ENCODE assay signal across 10 cellular contexts in genomic region chr20:44491635-44492395, GRCh38. TPM values are rescaled to one million over a fixed set of nuclear protein-coding genes. Genes with fewer than 3 reads are reported as not detected.
DNase-seq lines count a peak whose midpoint lies in the region; ATAC-seq and TF ChIP-seq lines count a peak whose summit lies in the region.
"Had no signal": no experiment of that assay in that cellular context is flagged by ENCODE, and none has a peak within 500 bp of the region (broad histone marks: within the 10 kb centered on the region; RNA-seq: fewer than 3 reads in every experiment).

No MANE protein-coding gene starts in this region.

- no peak for TF ChIP-seq CTCF in gastroesophageal sphincter (IDR thresholded peaks at IDR 0.05)
- TF ChIP-seq CTCF in Calu3 (IDR thresholded peaks at IDR 0.05; ENCODE audit: unreplicated experiment), result no peak

- H3K27me3 ChIP-seq in gastroesophageal sphincter, result no peaks in the 10 kb centered on the region

- ATAC-seq in gastroesophageal sphincter, result peak; percentile 91
- ATAC-seq in stimulated activated memory B cell treated with anti-CD40 and anti-IgM and Interleukin-4, amounts not matched to agents 10 μg/mL and 1 μg/mL and 100 μg/mL, for 72 hours, result no peak

- peaks cover 67% of the 10 kb centered on the region for H3K36me3 Mint-ChIP-seq in activated T-helper 2 cell treated with anti-CD3 and anti-CD28 coated beads, Interferon-gamma antibody, Interleukin-2, Interleukin-4, amounts not matched to agents 10 μg/mL and 5 μg/mL and 100 μg/mL, durations not matched to agents 14 hours and 24 hours and 36 hours (ENCODE audit: low read depth)
- peaks cover 59% of the 10 kb centered on the region for H3K36me3 Mint-ChIP-seq in stimulated activated memory B cell treated with anti-CD40 and anti-IgM and Interleukin-4, amounts not matched to agents 10 μg/mL and 1 μg/mL and 100 μg/mL, for 72 hours
- H3K36me3 Mint-ChIP-seq in Calu3 (ENCODE audit: insufficient read depth, unreplicated experiment), result peaks cover 88% of the 10 kb centered on the region

- H3K4me1 Mint-ChIP-seq in activated T-helper 2 cell treated with anti-CD3 and anti-CD28 coated beads, Interferon-gamma antibody, Interleukin-2, Interleukin-4, amounts not matched to agents 10 μg/mL and 5 μg/mL and 100 μg/mL, durations not matched to agents 14 hours and 24 hours and 36 hours (ENCODE audit: low read depth), result peaks cover 21% of the 10 kb centered on the region
- H3K4me1 Mint-ChIP-seq in stimulated activated memory B cell treated with anti-CD40 and anti-IgM and Interleukin-4, amounts not matched to agents 10 μg/mL and 1 μg/mL and 100 μg/mL, for 72 hours, result peaks cover 27% of the 10 kb centered on the region
- peaks cover 11% of the 10 kb centered on the region for H3K4me1 Mint-ChIP-seq in Calu3 (ENCODE audit: low read depth, unreplicated experiment)

- BruUV-seq in Calu3 (replicated peaks; lab: Mats Ljungman, UMichigan), result no TSS peak

- no peaks in the 10 kb centered on the region for H3K27me3 Mint-ChIP-seq in activated T-helper 2 cell treated with anti-CD3 and anti-CD28 coated beads, Interferon-gamma antibody, Interleukin-2, Interleukin-4, amounts not matched to agents 10 μg/mL and 5 μg/mL and 100 μg/mL, durations not matched to agents 14 hours and 24 hours and 36 hours (ENCODE audit: low read depth)
- H3K27me3 Mint-ChIP-seq in stimulated activated memory B cell treated with anti-CD40 and anti-IgM and Interleukin-4, amounts not matched to agents 10 μg/mL and 1 μg/mL and 100 μg/mL, for 72 hours, result no peaks in the 10 kb centered on the region
- no peaks in the 10 kb centered on the region for H3K27me3 Mint-ChIP-seq in Calu3 (ENCODE audit: unreplicated experiment)

- H3K4me1 ChIP-seq in gastroesophageal sphincter, result peaks cover 0 to 23% (median 0%) of the 10 kb centered on the region in 3 donors

- H3K9me3 ChIP-seq in gastroesophageal sphincter, result no peaks in the 10 kb centered on the region

- TF ChIP-seq EP300 in gastroesophageal sphincter (IDR thresholded peaks at IDR 0.05), result no peak

- no peak overlapping the region for H3K4me3 Mint-ChIP-seq in activated T-helper 2 cell treated with anti-CD3 and anti-CD28 coated beads, Interferon-gamma antibody, Interleukin-2, Interleukin-4, amounts not matched to agents 10 μg/mL and 5 μg/mL and 100 μg/mL, durations not matched to agents 14 hours and 24 hours and 36 hours (ENCODE audit: low read depth)
- H3K4me3 Mint-ChIP-seq in stimulated activated memory B cell treated with anti-CD40 and anti-IgM and Interleukin-4, amounts not matched to agents 10 μg/mL and 1 μg/mL and 100 μg/mL, for 72 hours, result no peak overlapping the region
- H3K4me3 Mint-ChIP-seq in Calu3 (ENCODE audit: low read depth, unreplicated experiment), result no peak overlapping the region

- peak overlapping the region; percentile 36 to 74 (median 70) for H3K27ac ChIP-seq in gastroesophageal sphincter
- H3K27ac ChIP-seq: HL-60 had no signal

- no peak overlapping the region for H3K4me3 ChIP-seq in gastroesophageal sphincter

- intact Hi-C loops in activated T-helper 2 cell treated with anti-CD3 and anti-CD28 coated beads, Interferon-gamma antibody, Interleukin-2, Interleukin-4, amounts not matched to agents 10 μg/mL and 5 μg/mL and 100 μg/mL, durations not matched to agents 14 hours and 24 hours and 36 hours (cut with micrococcal nuclease), result no loop called here
- intact Hi-C loops in Calu3 (cut with micrococcal nuclease; ENCODE audit: unreplicated experiment), result no loop called here

- H3K36me3 ChIP-seq in gastroesophageal sphincter, result peaks cover 0 to 100% of the 10 kb centered on the region in 2 donors

- CTCF ChIA-PET in Calu3 (lab: Charles Lee), result no interaction called here

- 58 to 65% methylated on average over 2 to 3 of the region's 5 CpGs for WGBS in gastroesophageal sphincter (ENCODE audit: low coverage in 1 of 2), 2 donors

- TF ChIP-seq POLR2A in gastroesophageal sphincter (IDR thresholded peaks at IDR 0.05), result no peak

- peak overlapping the region; percentile 46 for H3K27ac Mint-ChIP-seq in activated T-helper 2 cell treated with anti-CD3 and anti-CD28 coated beads, Interferon-gamma antibody, Interleukin-2, Interleukin-4, amounts not matched to agents 10 μg/mL and 5 μg/mL and 100 μg/mL, durations not matched to agents 14 hours and 24 hours and 36 hours
- H3K27ac Mint-ChIP-seq in stimulated activated memory B cell treated with anti-CD40 and anti-IgM and Interleukin-4, amounts not matched to agents 10 μg/mL and 1 μg/mL and 100 μg/mL, for 72 hours, result peak overlapping the region; percentile 63
- no peak overlapping the region for H3K27ac Mint-ChIP-seq in Calu3 (ENCODE audit: unreplicated experiment)

- DNase-seq in HCEC 1CT, result peak; percentile 73
- DNase-seq in activated T-helper 2 cell treated with anti-CD3 and anti-CD28 coated beads, Interferon-gamma antibody, Interleukin-2, Interleukin-4, amounts not matched to agents 10 μg/mL and 5 μg/mL and 100 μg/mL, durations not matched to agents 14 hours and 24 hours and 36 hours (ENCODE audit: low spot score), result no peak
- no peak for DNase-seq in effector CD4-positive, alpha-beta T cell
- no peak for DNase-seq in activated T-cell treated with anti-CD3 and anti-CD28 coated beads, Interleukin-2, amount 50 U/mL, for 48 hours
- no peak for DNase-seq in Calu3
- no peak for DNase-seq in GDM1 (lab: John Stamatoyannopoulos, UW)
- DNase-seq: NCI-H2227 treated with DMSO at 0.1 percent for 48 hours had no signal

- no peaks in the 10 kb centered on the region for H3K9me3 Mint-ChIP-seq in activated T-helper 2 cell treated with anti-CD3 and anti-CD28 coated beads, Interferon-gamma antibody, Interleukin-2, Interleukin-4, amounts not matched to agents 10 μg/mL and 5 μg/mL and 100 μg/mL, durations not matched to agents 14 hours and 24 hours and 36 hours
- H3K9me3 Mint-ChIP-seq in stimulated activated memory B cell treated with anti-CD40 and anti-IgM and Interleukin-4, amounts not matched to agents 10 μg/mL and 1 μg/mL and 100 μg/mL, for 72 hours, result no peaks in the 10 kb centered on the region
- H3K9me3 Mint-ChIP-seq in Calu3 (ENCODE audit: low read depth, unreplicated experiment), result no peaks in the 10 kb centered on the region

RNA-seq across cellular contexts. Expression of gene TTPAL, which starts 16.1 kb away (rescaled TPM):
- 19.7 and 20.8 TPM in 2 replicates for total RNA-seq in activated T-helper 2 cell treated with anti-CD3 and anti-CD28 coated beads, Interferon-gamma antibody, Interleukin-2, Interleukin-4, amounts not matched to agents 10 μg/mL and 5 μg/mL and 100 μg/mL, durations not matched to agents 14 hours and 24 hours and 36 hours
- total RNA-seq in gastroesophageal sphincter (10 to 100 TPM in 3 of 4 donors, 1 to 10 TPM in 1; 9.2 to 21.8 (median 13.8) TPM), Calu3 (2022) (39.9 and 42.2 TPM in 2 replicates)

RNA-seq across cellular contexts. Expression of gene SERINC3, which starts 30.1 kb away (rescaled TPM):
- 51.2 and 52.5 TPM in 2 replicates for total RNA-seq in activated T-helper 2 cell treated with anti-CD3 and anti-CD28 coated beads, Interferon-gamma antibody, Interleukin-2, Interleukin-4, amounts not matched to agents 10 μg/mL and 5 μg/mL and 100 μg/mL, durations not matched to agents 14 hours and 24 hours and 36 hours
- 100 to 1,000 TPM; 119 to 140 (median 131) TPM for total RNA-seq in gastroesophageal sphincter
- total RNA-seq in Calu3 (2022), result 159 and 173 TPM in 2 replicates
